In genomic region chr1:55298167-55298894, GRCh38 we compare ENCODE assay signal across 6 cellular contexts.
"Had no signal": no experiment of that assay in that cellular context is flagged by ENCODE, and none has a peak within 500 bp of the region (broad histone marks: within the 10 kb centered on the region; RNA-seq: fewer than 3 reads in every experiment).

No MANE protein-coding gene starts in this region.

- H3K9me3 ChIP-seq: HAP-1 had no signal

- H3K27ac ChIP-seq: GM23248 had no signal

- H3K36me3 ChIP-seq: HAP-1 had no signal

- H2AFZ ChIP-seq: GM23248 had no signal

- ATAC-seq: HCT116 had no signal

- H3K4me1 ChIP-seq: HAP-1 had no signal

- DNase-seq: GM23248, IMR-90, KG1 had no signal

- H3K4me3 ChIP-seq: GM23248, HAP-1, K562 had no signal
